27 cellular contexts compared by ENCODE assay signal in the genomic region with DNA sequence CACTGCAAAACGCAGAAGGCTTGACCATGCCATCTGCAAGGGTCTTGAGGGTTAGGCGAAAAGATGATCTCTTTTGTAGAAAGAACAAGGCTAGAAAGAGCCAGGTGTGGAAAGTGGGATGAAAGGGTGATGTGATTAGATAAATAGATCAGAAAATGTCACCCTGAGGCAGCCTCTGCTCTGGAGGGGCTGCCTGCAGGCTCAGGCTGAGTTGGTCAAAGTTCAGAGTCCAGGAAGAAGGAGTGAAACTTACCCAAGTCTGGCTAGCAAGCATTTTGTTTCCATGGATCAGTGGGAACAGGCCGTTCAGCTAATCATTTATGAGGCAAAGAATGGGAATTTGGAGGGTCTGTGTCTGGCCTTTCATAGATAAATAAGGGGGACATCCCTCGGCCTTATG.
"Had no signal": no experiment of that assay in that cellular context is flagged by ENCODE, and none has a peak within 500 bp of the region (broad histone marks: within the 10 kb centered on the region; RNA-seq: fewer than 3 reads in every experiment).

No MANE protein-coding gene starts in this region.

- H3K27ac ChIP-seq: dorsolateral prefrontal cortex, esophagus muscularis mucosa, heart right ventricle, lower lobe of right lung, ovary, psoas muscle, suprapubic skin, transverse colon, vagina had no signal

- ATAC-seq: heart right ventricle; left colon; left ventricle myocardium superior; lower lobe of right lung; natural killer cell; psoas muscle; right cardiac atrium; stimulated activated naive CD8-positive, alpha-beta T cell treated with anti-CD3 and anti-CD28 coated beads, Interleukin-15, amount 100 ng/mL, for 72 hours had no signal

- H3K27me3 Mint-ChIP-seq: stimulated activated naive CD8-positive, alpha-beta T cell treated with anti-CD3 and anti-CD28 coated beads, Interleukin-15, amount 100 ng/mL, for 72 hours had no signal

- H3K36me3 ChIP-seq: ovary, suprapubic skin, transverse colon, vagina had no signal

- H3K27ac Mint-ChIP-seq: endodermal cell; natural killer cell; stimulated activated naive CD8-positive, alpha-beta T cell treated with anti-CD3 and anti-CD28 coated beads, Interleukin-15, amount 100 ng/mL, for 72 hours had no signal

- DNase-seq: dorsolateral prefrontal cortex; effector CD8-positive, alpha-beta T cell; endodermal cell; foreskin melanocyte; glutamatergic neuron; heart right ventricle; hippocampal formation; kidney glomerular epithelial cell; left colon; left ventricle myocardium superior; lower lobe of right lung; natural killer cell; occipital lobe; ovary; psoas muscle; right cardiac atrium; stimulated activated CD4-positive, alpha-beta T cell treated with anti-CD3 and anti-CD28 coated beads, Interleukin-15, amount 100 ng/mL, for 24 hours; stimulated activated CD4-positive, alpha-beta T cell treated with anti-CD3 and anti-CD28 coated beads, Interleukin-2, amount 100 ng/mL, for 48 hours; stimulated activated naive CD4-positive, alpha-beta T cell; stimulated activated naive CD8-positive, alpha-beta T cell treated with anti-CD3 and anti-CD28 coated beads, Interleukin-15, amount 100 ng/mL, for 72 hours; transverse colon had no signal

- H3K4me1 ChIP-seq: esophagus muscularis mucosa, lower lobe of right lung, psoas muscle, transverse colon had no signal

- H3K4me3 ChIP-seq: dorsolateral prefrontal cortex, esophagus muscularis mucosa, heart right ventricle, lower lobe of right lung, ovary, psoas muscle, skin epidermis, suprapubic skin, transverse colon, vagina had no signal

- FAIRE-seq: colon, islet of Langerhans had no signal

- H3K27me3 ChIP-seq: esophagus muscularis mucosa, ovary, suprapubic skin, transverse colon, vagina had no signal

- H3K9me3 ChIP-seq: esophagus muscularis mucosa, lower lobe of right lung, ovary, psoas muscle, suprapubic skin, transverse colon, vagina had no signal

- H3K4me1 Mint-ChIP-seq: endodermal cell had no signal

- H3K4me3 Mint-ChIP-seq: endodermal cell; natural killer cell; stimulated activated naive CD8-positive, alpha-beta T cell treated with anti-CD3 and anti-CD28 coated beads, Interleukin-15, amount 100 ng/mL, for 72 hours had no signal

- H3K36me3 Mint-ChIP-seq: natural killer cell had no signal
